In genomic region chr17:4738136-4739121, GRCh38 we compare ENCODE assay signal across 8 cellular contexts. TPM values are rescaled to one million over a fixed set of nuclear protein-coding genes. Genes with fewer than 3 reads are reported as not detected.
DNase-seq lines count a peak whose midpoint lies in the region; ATAC-seq and TF ChIP-seq lines count a peak whose summit lies in the region.

No MANE protein-coding gene starts in this region.

- H3K36me3 ChIP-seq in ES-I3 (ENCODE audit: insufficient read depth, low read length) (no peaks in the 10 kb centered on the region), parathyroid adenoma (ENCODE audit: control insufficient read depth, insufficient read depth, low read length) (no peaks in the 10 kb centered on the region)

- no peak for DNase-seq in fibroblast of the aortic adventitia (ENCODE audit: low read depth)
- DNase-seq in globus pallidus (ENCODE audit: low spot score), result no peak
- no peak for DNase-seq in OCI-M1 (lab: John Stamatoyannopoulos, UW)

- H2AFZ ChIP-seq in parathyroid adenoma, result peak overlapping the region; percentile 99

- H3K4me3 ChIP-seq in fibroblast of the aortic adventitia (ENCODE audit: low read depth, low read length), result peak overlapping the region; percentile 74
- H3K4me3 ChIP-seq in parathyroid adenoma (ENCODE audit: low read depth, low read length), result peak overlapping the region; percentile 85

- ATAC-seq in GM18873 (IDR thresholded peaks at IDR 0.05; ENCODE audit: low FRiP score, unreplicated experiment), result no peak
- ATAC-seq in HG03469 (IDR thresholded peaks at IDR 0.05; ENCODE audit: unreplicated experiment), result no peak

- H3K9ac ChIP-seq in ES-I3 (ENCODE audit: low read depth, low read length), result peak overlapping the region; percentile 70; the same call in 1 of the 2 replicates
- H3K9ac ChIP-seq in parathyroid adenoma, result peak overlapping the region; percentile 89

- no peaks in the 10 kb centered on the region for H3K27me3 ChIP-seq in parathyroid adenoma (ENCODE audit: control insufficient read depth, insufficient read depth, low read length)

- H3K79me2 ChIP-seq in parathyroid adenoma, result no peaks in the 10 kb centered on the region

- H3K4me2 ChIP-seq in parathyroid adenoma (ENCODE audit: low read length), result peak overlapping the region; percentile 97

- no peaks in the 10 kb centered on the region for H3K9me3 ChIP-seq in ES-I3 (ENCODE audit: control insufficient read depth, insufficient read depth, low read length)
- no peaks in the 10 kb centered on the region for H3K9me3 ChIP-seq in parathyroid adenoma (ENCODE audit: control insufficient read depth, low read length)

- peak overlapping the region; percentile 66 for H3K27ac ChIP-seq in VCaP
- peak overlapping the region; percentile 77 for H3K27ac ChIP-seq in parathyroid adenoma

- no peak for TF ChIP-seq CTCF in VCaP (conservative IDR thresholded peaks at IDR 0.05)
- TF ChIP-seq CTCF in fibroblast of the aortic adventitia (IDR thresholded peaks at IDR 0.05; ENCODE audit: insufficient read depth, low read length), result no peak
- no peak for TF ChIP-seq CTCF in parathyroid adenoma (IDR thresholded peaks at IDR 0.05)

- H3K4me1 ChIP-seq in ES-I3 (ENCODE audit: insufficient read depth, low read length) (no peaks in the 10 kb centered on the region), parathyroid adenoma (peaks cover 5% of the 10 kb centered on the region)

RNA-seq across cellular contexts. Expression of gene ZMYND15, which starts 1.2 kb away (rescaled TPM):
- 0.18 TPM in 1 of 2 replicates, not detected in the other for total RNA-seq in fibroblast of the aortic adventitia (ENCODE audit: low replicate concordance)

RNA-seq across cellular contexts. Expression of gene CXCL16, which starts 1.3 kb away (rescaled TPM):
- total RNA-seq in fibroblast of the aortic adventitia (ENCODE audit: low replicate concordance), result 2.6 TPM in 2 replicates

RNA-seq across cellular contexts. Expression of gene MED11, which starts 7.2 kb away (rescaled TPM):
- total RNA-seq in fibroblast of the aortic adventitia (ENCODE audit: low replicate concordance), result 12.4 and 14.1 TPM in 2 replicates

RNA-seq across cellular contexts. Expression of gene ARRB2, which starts 28.0 kb away (rescaled TPM):
- 8.9 and 13.3 TPM in 2 replicates for total RNA-seq in fibroblast of the aortic adventitia (ENCODE audit: low replicate concordance)

RNA-seq across cellular contexts. Expression of gene TM4SF5, which starts 33.3 kb away (rescaled TPM):
- total RNA-seq in fibroblast of the aortic adventitia (ENCODE audit: low replicate concordance), result not detected in 2 replicates
